8 cellular contexts compared by ENCODE assay signal in genomic region chr5:14675865-14676300, GRCh38. TPM values are rescaled to one million over a fixed set of nuclear protein-coding genes. Genes with fewer than 3 reads are reported as not detected.
DNase-seq lines count a peak whose midpoint lies in the region; ATAC-seq and TF ChIP-seq lines count a peak whose summit lies in the region.

No MANE protein-coding gene starts in this region.

- no peaks in the 10 kb centered on the region for H3K9me3 Mint-ChIP-seq in IgD-negative memory B cell

- no peak for DNase-seq in breast epithelium (ENCODE audit: low spot score in 2 of 2)
- no peak for DNase-seq in upper lobe of left lung
- no peak for DNase-seq in AG08396 (ENCODE audit: low spot score)
- no peak for DNase-seq in GM19240 (ENCODE audit: insufficient read length, low spot score)
- DNase-seq in testis, result no peak

- no peaks in the 10 kb centered on the region for H3K4me1 ChIP-seq in breast epithelium
- peaks cover 34 to 42% (median 39%) of the 10 kb centered on the region in 4 donors for H3K4me1 ChIP-seq in upper lobe of left lung
- no peaks in the 10 kb centered on the region for H3K4me1 ChIP-seq in testis

- TF ChIP-seq POLR2A in breast epithelium (IDR thresholded peaks at IDR 0.05), result no peak
- no peak for TF ChIP-seq POLR2A in upper lobe of left lung (IDR thresholded peaks at IDR 0.05)
- TF ChIP-seq POLR2A in testis (IDR thresholded peaks at IDR 0.05), result no peak

- H3K9me3 ChIP-seq in breast epithelium (no peaks in the 10 kb centered on the region), upper lobe of left lung (no peaks in the 10 kb centered on the region), testis (no peaks in the 10 kb centered on the region)

- intact Hi-C loops in breast epithelium (cut with DNase I; ENCODE audit: low total_unique reads) (no loop called here), testis (cut with DNase I; ENCODE audit: low total_unique reads) (no loop called here)

- no peak for TF ChIP-seq CTCF in breast epithelium (IDR thresholded peaks at IDR 0.05)
- TF ChIP-seq CTCF in upper lobe of left lung (IDR thresholded peaks at IDR 0.05), result no peak
- TF ChIP-seq CTCF in testis (IDR thresholded peaks at IDR 0.05), result no peak

- H3K36me3 Mint-ChIP-seq in IgD-negative memory B cell, result peaks cover 2% of the 10 kb centered on the region

- no peak for TF ChIP-seq EP300 in upper lobe of left lung (IDR thresholded peaks at IDR 0.05)

- H3K27ac ChIP-seq in breast epithelium, result peak overlapping the region; percentile 13 to 43
- peak overlapping the region; percentile 12 to 50 (median 43) for H3K27ac ChIP-seq in upper lobe of left lung
- no peak overlapping the region for H3K27ac ChIP-seq in testis

- H3K4me1 Mint-ChIP-seq in IgD-negative memory B cell, result peaks cover 65 to 76% (median 70%) of the 10 kb centered on the region in 3 donors

- H3K4me3 ChIP-seq in GM08714 (ENCODE audit: low read length), result peak overlapping the region; percentile 71; the same call in 1 of the 2 replicates
- no peak overlapping the region for H3K4me3 ChIP-seq in breast epithelium
- H3K4me3 ChIP-seq in upper lobe of left lung, result no peak overlapping the region
- H3K4me3 ChIP-seq in testis, result no peak overlapping the region

- H3K27me3 ChIP-seq in breast epithelium, result no peaks in the 10 kb centered on the region
- H3K27me3 ChIP-seq in upper lobe of left lung, result no peaks in the 10 kb centered on the region
- H3K27me3 ChIP-seq in testis, result no peaks in the 10 kb centered on the region

- H3K27ac Mint-ChIP-seq in IgD-negative memory B cell, result peak overlapping the region; percentile 25 to 91 (median 84)

- no peaks in the 10 kb centered on the region for H3K36me3 ChIP-seq in breast epithelium
- peaks cover 4 to 27% (median 7%) of the 10 kb centered on the region in 4 donors for H3K36me3 ChIP-seq in upper lobe of left lung
- H3K36me3 ChIP-seq in testis (ENCODE audit: low read depth, missing control alignments), result no peaks in the 10 kb centered on the region

- ATAC-seq in GM21447 (IDR thresholded peaks at IDR 0.05; ENCODE audit: unreplicated experiment), result peak; percentile 48
- no peak for ATAC-seq in upper lobe of left lung (ENCODE audit: low FRiP score in 2 of 2)

- WGBS in upper lobe of left lung, 2 donors, result 42 to 57% methylated on average over 6 of the region's 6 CpGs
- WGBS in testis, 2 donors, result 90% methylated on average over 6 of the region's 6 CpGs

- no peaks in the 10 kb centered on the region for H3K27me3 Mint-ChIP-seq in IgD-negative memory B cell

- peak overlapping the region; percentile 61 to 93 (median 77) for H3K4me3 Mint-ChIP-seq in IgD-negative memory B cell

RNA-seq across cellular contexts. Expression of gene OTULIN, which starts 11.4 kb away (rescaled TPM):
- polyA plus RNA-seq in IgD-negative memory B cell, result 20.9 TPM
- total RNA-seq in breast epithelium, result 10 to 100 TPM; 31.0 to 63.7 (median 47.2) TPM
- 10 to 100 TPM; 31.0 to 81.1 (median 38.3) TPM for total RNA-seq in upper lobe of left lung
- total RNA-seq in testis, result 10 to 100 TPM; 33.8 to 41.0 TPM
- polyA plus RNA-seq in testis (ENCODE audit: insufficient read depth, low read depth, low replicate concordance), result 32.7 TPM

Comparison
In these comparisons a context has a peak if more than half of its experiments do, and no peak if none do; other contexts are left out.
1. H3K27ac ChIP-seq: peak in breast epithelium (2 of 2) and upper lobe of left lung (4 of 4); none in testis (0 of 2).